Comparison of ENCODE assay signal across 20 cellular contexts in the genomic region with DNA sequence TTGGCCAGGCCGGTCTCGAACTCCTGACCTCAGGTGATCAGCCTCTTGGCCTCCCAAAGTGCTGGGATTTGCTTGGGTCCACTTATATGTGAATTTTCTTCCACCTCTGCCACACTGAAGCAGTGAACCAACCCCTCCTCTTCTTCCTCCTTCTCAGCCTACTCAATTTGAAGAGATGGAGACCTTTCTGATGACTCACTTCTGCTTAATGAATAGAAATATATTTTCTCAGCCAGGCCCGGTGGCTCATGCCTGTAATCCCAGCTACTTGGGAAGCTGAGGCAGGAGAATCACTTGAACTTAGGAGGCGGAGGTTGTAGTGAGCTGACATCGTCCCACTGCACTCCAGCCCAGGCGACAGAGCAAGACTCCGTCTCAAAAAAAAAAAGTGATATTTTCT. TPM values are rescaled to one million over a fixed set of nuclear protein-coding genes. Genes with fewer than 3 reads are reported as not detected.
DNase-seq lines count a peak whose midpoint lies in the region; ATAC-seq and TF ChIP-seq lines count a peak whose summit lies in the region.
"Had no signal": no experiment of that assay in that cellular context is flagged by ENCODE, and none has a peak within 500 bp of the region (broad histone marks: within the 10 kb centered on the region; RNA-seq: fewer than 3 reads in every experiment).

No MANE protein-coding gene starts in this region.

- intact Hi-C loops in PC-3 (cut with micrococcal nuclease), result no loop called here
- intact Hi-C loops in activated CD8-positive, alpha-beta T cell treated with anti-CD3 and anti-CD28 coated beads for 36 hours (cut with micrococcal nuclease), result no loop called here

- H4K20me1 ChIP-seq in PC-3 (ENCODE audit: low read length), result no peaks in the 10 kb centered on the region

- no peaks in the 10 kb centered on the region for H3K9me2 ChIP-seq in PC-3 (replicated peaks; ENCODE audit: low read length)

- no peak overlapping the region for H4K91ac ChIP-seq in mesenchymal stem cell (ENCODE audit: low read length)

- no peaks in the 10 kb centered on the region for H3K4me1 Mint-ChIP-seq in activated CD8-positive, alpha-beta T cell treated with anti-CD3 and anti-CD28 coated beads for 36 hours (ENCODE audit: low read depth)
- H3K4me1 Mint-ChIP-seq: activated naive CD8-positive, alpha-beta T cell treated with anti-CD3 and anti-CD28 coated beads, Interleukin-2, amount 50 U/mL, for 24 hours; nephron progenitor cell had no signal

- H3K27ac Mint-ChIP-seq in activated CD8-positive, alpha-beta T cell treated with anti-CD3 and anti-CD28 coated beads for 36 hours, result no peak overlapping the region
- H3K27ac Mint-ChIP-seq: activated naive CD8-positive, alpha-beta T cell treated with anti-CD3 and anti-CD28 coated beads, Interleukin-2, amount 50 U/mL, for 24 hours; nephron progenitor cell had no signal

- H3K27me3 Mint-ChIP-seq in activated CD8-positive, alpha-beta T cell treated with anti-CD3 and anti-CD28 coated beads for 36 hours, result no peaks in the 10 kb centered on the region
- H3K27me3 Mint-ChIP-seq: activated naive CD8-positive, alpha-beta T cell treated with anti-CD3 and anti-CD28 coated beads, Interleukin-2, amount 50 U/mL, for 24 hours had no signal

- H3K9me3 ChIP-seq in PC-3 (ENCODE audit: low read length) (no peaks in the 10 kb centered on the region), mesenchymal stem cell (ENCODE audit: control insufficient read depth, low read length) (no peaks in the 10 kb centered on the region)
- H3K9me3 ChIP-seq: BE2C had no signal

- H3K9ac ChIP-seq in PC-3 (ENCODE audit: low read length) (no peak overlapping the region), mesenchymal stem cell (ENCODE audit: low read length) (no peak overlapping the region)

- POLR2A ChIA-PET in PC-3 (lab: Charles Lee; ENCODE audit: unreplicated experiment), result no interaction called here
- POLR2A ChIA-PET in activated CD8-positive, alpha-beta T cell treated with anti-CD3 and anti-CD28 coated beads for 36 hours (lab: Charles Lee), result no interaction called here

- BruUV-seq in PC-3 (replicated peaks; lab: Mats Ljungman, UMichigan), result no TSS peak

- no peaks in the 10 kb centered on the region for H3K79me2 ChIP-seq in PC-3 (ENCODE audit: low read length)
- H3K79me2 ChIP-seq: hepatocyte had no signal

- no peak overlapping the region for H3K14ac ChIP-seq in mesenchymal stem cell (ENCODE audit: low read length in 2 of 2)

- no peaks in the 10 kb centered on the region for H3F3A ChIP-seq in PC-3 (ENCODE audit: low read length, unreplicated experiment)

- no peak overlapping the region for H2AK5ac ChIP-seq in mesenchymal stem cell (ENCODE audit: low read length, severe bottlenecking)

- no peak overlapping the region for H3K4me3 ChIP-seq in PC-3 (ENCODE audit: low read length)
- no peak overlapping the region for H3K4me3 ChIP-seq in choroid plexus epithelial cell (ENCODE audit: low read depth, low read length)
- no peak overlapping the region for H3K4me3 ChIP-seq in mesenchymal stem cell (ENCODE audit: insufficient read depth in 1 of 2, low read depth in 1 of 2, low read length in 2 of 2)
- H3K4me3 ChIP-seq: hepatocyte had no signal

- TF ChIP-seq CTCF in PC-3 (conservative IDR thresholded peaks at IDR 0.05; ENCODE audit: low read depth, low read length) (no peak), choroid plexus epithelial cell (conservative IDR thresholded peaks at IDR 0.05; ENCODE audit: low read depth, low read length) (no peak)
- no peak for TF ChIP-seq CTCF in activated CD8-positive, alpha-beta T cell treated with anti-CD3 and anti-CD28 coated beads for 36 hours (IDR thresholded peaks at IDR 0.05)

- H2BK5ac ChIP-seq in mesenchymal stem cell (ENCODE audit: low read depth, low read length, poor library complexity, severe bottlenecking), result no peak overlapping the region

- DNase-seq in EL (peak; percentile 58), PC-3 (peak; percentile 60), choroid plexus epithelial cell (ENCODE audit: low read depth) (peak; percentile 52), mesenchymal stem cell (peak; percentile 32)
- no peak for DNase-seq in activated CD8-positive, alpha-beta T cell treated with anti-CD3 and anti-CD28 coated beads for 36 hours
- DNase-seq in stimulated activated CD4-positive, alpha-beta T cell treated with anti-CD3 and anti-CD28 coated beads, Interleukin-2, amount 100 ng/mL, for 24 hours, result no peak
- no peak for DNase-seq in stimulated activated CD4-positive, alpha-beta T cell treated with anti-CD3 and anti-CD28 coated beads, Interleukin-15, amount 100 ng/mL, for 24 hours
- DNase-seq: activated naive CD8-positive, alpha-beta T cell treated with anti-CD3 and anti-CD28 coated beads, Interleukin-2, amount 50 U/mL, for 24 hours; BE2C; central memory CD4-positive, alpha-beta T cell; effector CD4-positive, alpha-beta T cell; GOT3; kidney; NCI-H1930; nephron progenitor cell; SHP77; small intestine; stimulated activated CD8-positive, alpha-beta memory T cell treated with anti-CD3 and anti-CD28 coated beads, Interleukin-4, amount 100 ng/mL, for 48 hours had no signal

- CTCF ChIA-PET in PC-3 (lab: Charles Lee), result no interaction called here
- CTCF ChIA-PET in activated CD8-positive, alpha-beta T cell treated with anti-CD3 and anti-CD28 coated beads for 36 hours (lab: Charles Lee), result interaction anchor here (2.7 kb wide), 1 partner anchor 33 kb away, joined by 25 read pairs; no protein-coding TSS in a partner anchor

- H2BK120ac ChIP-seq in mesenchymal stem cell (ENCODE audit: low read depth, low read length), result no peak overlapping the region

- no peak overlapping the region for H3K23ac ChIP-seq in mesenchymal stem cell (ENCODE audit: low read length in 2 of 2)

- H3K27ac ChIP-seq in PC-3 (ENCODE audit: low read length) (no peak overlapping the region), mesenchymal stem cell (ENCODE audit: low read length, poor library complexity, severe bottlenecking) (no peak overlapping the region)
- H3K27ac ChIP-seq: hepatocyte had no signal

- no peak overlapping the region for H2BK15ac ChIP-seq in mesenchymal stem cell (ENCODE audit: low read depth, poor library complexity, severe bottlenecking)

- no peak overlapping the region for H3K4me3 Mint-ChIP-seq in activated CD8-positive, alpha-beta T cell treated with anti-CD3 and anti-CD28 coated beads for 36 hours
- H3K4me3 Mint-ChIP-seq: activated naive CD8-positive, alpha-beta T cell treated with anti-CD3 and anti-CD28 coated beads, Interleukin-2, amount 50 U/mL, for 24 hours; nephron progenitor cell had no signal

- 70% methylated on average over 4 of the region's 7 CpGs for WGBS in mesenchymal stem cell

- peaks cover 11% of the 10 kb centered on the region; the same call in 1 of the 2 replicates for H3K4me1 ChIP-seq in PC-3 (ENCODE audit: insufficient read depth, low read length)
- H3K4me1 ChIP-seq in mesenchymal stem cell (ENCODE audit: control insufficient read depth, insufficient read depth, low read depth, low read length), result peaks cover 4% of the 10 kb centered on the region
- H3K4me1 ChIP-seq: BE2C had no signal

- H3K4ac ChIP-seq in mesenchymal stem cell (ENCODE audit: low read depth in 1 of 2, low read length in 2 of 2), result no peak overlapping the region

- H3K18ac ChIP-seq in mesenchymal stem cell (ENCODE audit: low read depth in 1 of 2, low read length in 2 of 2), result no peak overlapping the region

- H2AFZ ChIP-seq in PC-3 (ENCODE audit: low read length), result no peak overlapping the region
- H2AFZ ChIP-seq in mesenchymal stem cell (ENCODE audit: low read depth, low read length), result no peak overlapping the region
- H2AFZ ChIP-seq: hepatocyte had no signal

- H4K8ac ChIP-seq in mesenchymal stem cell (ENCODE audit: low read length), result no peak overlapping the region

- peaks cover 16% of the 10 kb centered on the region; the same call in 1 of the 2 replicates for H3K36me3 ChIP-seq in PC-3 (ENCODE audit: low read depth, low read length)
- H3K36me3 ChIP-seq in mesenchymal stem cell (ENCODE audit: control insufficient read depth in 1 of 2, insufficient read depth in 2 of 2, low read depth in 1 of 2, low read length in 2 of 2), result peaks cover 0 to 26% of the 10 kb centered on the region in 2 experiments

- peaks cover 11% of the 10 kb centered on the region for H3K36me3 Mint-ChIP-seq in activated CD8-positive, alpha-beta T cell treated with anti-CD3 and anti-CD28 coated beads for 36 hours (ENCODE audit: low read depth)

- no peak overlapping the region for H2BK12ac ChIP-seq in mesenchymal stem cell (ENCODE audit: low read length in 2 of 2)

- H3K27me3 ChIP-seq in PC-3 (ENCODE audit: low read length) (no peaks in the 10 kb centered on the region), mesenchymal stem cell (ENCODE audit: control insufficient read depth in 1 of 2, insufficient read depth in 1 of 2, low read length in 2 of 2) (no peaks in the 10 kb centered on the region)
- H3K27me3 ChIP-seq: BE2C, hepatocyte had no signal

- ATAC-seq in PC-3 (peak; percentile 79), GM21526 (IDR thresholded peaks at IDR 0.05; ENCODE audit: low FRiP score, unreplicated experiment) (no peak)
- no peak for ATAC-seq in activated CD8-positive, alpha-beta T cell treated with anti-CD3 and anti-CD28 coated beads for 36 hours
- ATAC-seq: activated naive CD8-positive, alpha-beta T cell treated with anti-CD3 and anti-CD28 coated beads, Interleukin-2, amount 50 U/mL, for 24 hours had no signal

- H3K4me2 ChIP-seq in PC-3 (ENCODE audit: low read length), result no peak overlapping the region
- H3K4me2 ChIP-seq in mesenchymal stem cell (ENCODE audit: low read length, poor library complexity, severe bottlenecking), result no peak overlapping the region
- H3K4me2 ChIP-seq: hepatocyte had no signal

- H3K79me1 ChIP-seq in mesenchymal stem cell (replicated peaks; ENCODE audit: low read length, poor library complexity, severe bottlenecking), result no peaks in the 10 kb centered on the region

- no peaks in the 10 kb centered on the region for H3K9me3 Mint-ChIP-seq in activated CD8-positive, alpha-beta T cell treated with anti-CD3 and anti-CD28 coated beads for 36 hours
- H3K9me3 Mint-ChIP-seq: activated naive CD8-positive, alpha-beta T cell treated with anti-CD3 and anti-CD28 coated beads, Interleukin-2, amount 50 U/mL, for 24 hours; nephron progenitor cell had no signal

RNA-seq across cellular contexts. Expression of a gene that starts 46.8 kb away (rescaled TPM):
- 0.86 and 0.87 TPM in 2 replicates for total RNA-seq in PC-3 (2014; rRNA removed)
- polyA plus RNA-seq in mesenchymal stem cell (2013, experiment 1 of 2), result 0.10 TPM
- polyA plus RNA-seq in mesenchymal stem cell (2013, experiment 2 of 2), result 0.12 TPM
- total RNA-seq in activated CD8-positive, alpha-beta T cell treated with anti-CD3 and anti-CD28 coated beads for 36 hours, result 1 to 10 TPM; 5.6 to 6.5 TPM

Comparison
In these comparisons a context has a peak if more than half of its experiments do, and no peak if none do; other contexts are left out.
1. DNase-seq: peak in EL (single experiment), PC-3 (single experiment), choroid plexus epithelial cell (single experiment) and mesenchymal stem cell (single experiment); none in activated CD8-positive, alpha-beta T cell treated with anti-CD3 and anti-CD28 coated beads for 36 hours (single experiment), stimulated activated CD4-positive, alpha-beta T cell treated with anti-CD3 and anti-CD28 coated beads, Interleukin-2, amount 100 ng/mL, for 24 hours (0 of 2) and stimulated activated CD4-positive, alpha-beta T cell treated with anti-CD3 and anti-CD28 coated beads, Interleukin-15, amount 100 ng/mL, for 24 hours (single experiment).